ENCODE assay signal across 3 cellular contexts in the genomic region with DNA sequence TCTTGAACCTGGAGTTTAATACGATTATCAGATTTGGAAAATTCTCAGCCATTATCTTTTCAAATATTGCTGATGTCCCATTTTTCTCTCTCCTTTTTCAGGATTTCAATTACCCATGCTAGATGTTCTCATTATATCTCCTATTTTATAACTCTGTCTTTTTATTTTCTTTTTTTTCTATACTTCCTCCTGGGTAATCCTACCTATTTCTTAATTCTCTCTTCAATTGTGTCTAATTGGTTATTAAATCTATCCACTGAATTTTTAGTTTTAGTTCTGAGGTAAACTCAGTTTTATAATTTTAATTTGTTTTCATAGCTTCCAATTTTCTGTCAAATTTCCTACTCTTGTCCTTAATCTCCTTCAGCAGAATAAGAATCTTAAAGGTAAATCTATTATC.
TF ChIP-seq lines count a peak whose summit lies in the region.

No MANE protein-coding gene starts in this region.

TF ChIP-seq in SK-N-SH treated with all-trans-retinoic acid at 6 μM for 48 hours, 23 proteins besides CTCF, POLR2A, EP300 and RAD21:
- TF ChIP-seq BACH2 (CRISPR knock-in tag; IDR thresholded peaks at IDR 0.05; ENCODE audit: borderline replicate concordance) = no peak
- TF ChIP-seq ZFP30 (CRISPR knock-in tag; IDR thresholded peaks at IDR 0.05) = peak; percentile 96

TF ChIP-seq in SK-N-SH, 30 proteins besides CTCF, POLR2A, EP300 and RAD21:
- TF ChIP-seq FOSL2 (IDR thresholded peaks at IDR 0.05; ENCODE audit: borderline replicate concordance, low read depth) (no peak), MXI1 (IDR thresholded peaks at IDR 0.05; ENCODE audit: low read depth, low read length) (no peak), RCOR1 (IDR thresholded peaks at IDR 0.05; ENCODE audit: low read length) (no peak), RXRA (IDR thresholded peaks at IDR 0.05; ENCODE audit: borderline replicate concordance, low read depth) (no peak), GATA2 (CRISPR knock-in tag; IDR thresholded peaks at IDR 0.05) (no peak)

TF ChIP-seq in K562, 482 proteins besides CTCF, POLR2A, EP300 and RAD21:
- TF ChIP-seq ZNF316 (IDR thresholded peaks at IDR 0.05) (peak; percentile 78), C11orf30 (IDR thresholded peaks at IDR 0.05; ENCODE audit: low read depth) (peak; percentile 27; the same call in 1 of the 2 replicates), ZFPM2 (CRISPR knock-in tag; IDR thresholded peaks at IDR 0.05) (no peak)
